Comparison of ENCODE assay signal across 9 cellular contexts in genomic region chr16:20911361-20911760, GRCh38. TPM values are rescaled to one million over a fixed set of nuclear protein-coding genes. Genes with fewer than 3 reads are reported as not detected.
DNase-seq lines count a peak whose midpoint lies in the region; FAIRE-seq and TF ChIP-seq lines count a peak whose summit lies in the region.
"Had no signal": no experiment of that assay in that cellular context is flagged by ENCODE, and none has a peak within 500 bp of the region (broad histone marks: within the 10 kb centered on the region; RNA-seq: fewer than 3 reads in every experiment).

No MANE protein-coding gene starts in this region.

- intact Hi-C loops in endothelial cell of umbilical vein (cut with micrococcal nuclease) (loop anchor here (2.0 kb wide), 1 partner anchor 33 kb away; no protein-coding TSS in a partner anchor), A673 (cut with micrococcal nuclease; ENCODE audit: unreplicated experiment) (no loop called here)

- H3K36me3 ChIP-seq in GM23248 (ENCODE audit: low read depth) (no peaks in the 10 kb centered on the region), endothelial cell of umbilical vein (ENCODE audit: control insufficient read depth in 2 of 2, extremely low read depth in 1 of 2, insufficient read depth in 2 of 2, low read length in 2 of 2) (no peaks in the 10 kb centered on the region), skeletal muscle satellite cell (ENCODE audit: insufficient read depth, low read length) (no peaks in the 10 kb centered on the region), A673 (ENCODE audit: insufficient read depth, low read length, poor library complexity, severe bottlenecking) (no peaks in the 10 kb centered on the region)

- no peaks in the 10 kb centered on the region for H3K27me3 ChIP-seq in GM23248 (replicated peaks; ENCODE audit: insufficient read depth)
- no peaks in the 10 kb centered on the region for H3K27me3 ChIP-seq in endothelial cell of umbilical vein (ENCODE audit: control insufficient read depth in 2 of 2, insufficient read depth in 2 of 2, low read length in 2 of 2)
- H3K27me3 ChIP-seq in skeletal muscle satellite cell (ENCODE audit: control insufficient read depth, insufficient read depth, low read length), result no peaks in the 10 kb centered on the region
- H3K27me3 ChIP-seq in A673 (replicated peaks; ENCODE audit: insufficient read depth, low read depth, low read length, poor library complexity), result no peaks in the 10 kb centered on the region

- H3K9me2 ChIP-seq in GM23248 (ENCODE audit: insufficient read depth), result no peaks in the 10 kb centered on the region

- CTCF ChIA-PET in endothelial cell of umbilical vein (lab: Charles Lee) (interaction anchor here (0.9 to 1.5 kb wide), 4 partner anchors 8 to 137 kb away, joined by 3 to 4 read pairs (median 4); no protein-coding TSS in a partner anchor), A673 (lab: Charles Lee) (no interaction called here)

- H3K9me1 ChIP-seq in endothelial cell of umbilical vein (replicated peaks; ENCODE audit: control insufficient read depth, extremely low read depth, insufficient read depth, low read length), result no peaks in the 10 kb centered on the region

- peak overlapping the region; percentile 90 for H3K27ac ChIP-seq in GM23248
- H3K27ac ChIP-seq in endothelial cell of umbilical vein (ENCODE audit: insufficient read depth, low read depth, low read length), result peak overlapping the region; percentile 99
- no peak overlapping the region for H3K27ac ChIP-seq in A673 (ENCODE audit: low read depth, low read length, poor library complexity, severe bottlenecking)

- H3K9ac ChIP-seq in GM23248 (peak overlapping the region; percentile 62), endothelial cell of umbilical vein (replicated peaks; ENCODE audit: extremely low read depth, insufficient read depth, low read length) (peak overlapping the region; percentile 94), skeletal muscle satellite cell (ENCODE audit: low read depth, low read length) (peak overlapping the region; percentile 70)

- H3K79me2 ChIP-seq in GM23248 (ENCODE audit: insufficient read depth) (peaks cover 12% of the 10 kb centered on the region; the same call in 1 of the 2 replicates), endothelial cell of umbilical vein (ENCODE audit: control insufficient read depth, insufficient read depth, low read length) (no peaks in the 10 kb centered on the region)

- DNase-seq in GM23248, result peak; percentile 88
- peak; percentile 80 for DNase-seq in RKO (ENCODE audit: low spot score)
- peak; percentile 81 for DNase-seq in endothelial cell of umbilical vein (ENCODE audit: low read depth, low spot score)
- no peak for DNase-seq in stimulated activated CD4-positive, alpha-beta T cell treated with anti-CD3 and anti-CD28 coated beads, Interleukin-1b, Interleukin-23, amount 100 ng/mL, for 48 hours
- DNase-seq in D721Med (ENCODE audit: insufficient read length, low spot score), result no peak
- no peak for DNase-seq in A673 (ENCODE audit: low spot score)
- no peak for DNase-seq in NCI-H2081 treated with DMSO at 0.1 percent for 48 hours (lab: John Stamatoyannopoulos, UW)
- DNase-seq: NCI-H510A had no signal

- TSS peak; percentile 54 for BruUV-seq in endothelial cell of umbilical vein (replicated peaks; lab: Mats Ljungman, UMichigan)
- no TSS peak for BruUV-seq in A673 (replicated peaks; lab: Mats Ljungman, UMichigan)

- H4K20me1 ChIP-seq in GM23248 (ENCODE audit: insufficient read depth) (no peaks in the 10 kb centered on the region), endothelial cell of umbilical vein (replicated peaks; ENCODE audit: control insufficient read depth, extremely low read depth, insufficient read depth, low read length) (no peaks in the 10 kb centered on the region)

- H3K4me3 ChIP-seq in GM23248 (peak overlapping the region; percentile 36), endothelial cell of umbilical vein (replicated peaks in 1 of 3; ENCODE audit: insufficient read depth in 1 of 3, low read depth in 1 of 3, low read length in 3 of 3) (peak overlapping the region in 1 of 3 experiments; percentile 12), skeletal muscle satellite cell (ENCODE audit: low read length) (peak overlapping the region; percentile 23), A673 (ENCODE audit: low read depth, low read length, poor library complexity, severe bottlenecking) (no peak overlapping the region)

- peaks cover 55% of the 10 kb centered on the region for H3K4me1 ChIP-seq in GM23248 (ENCODE audit: insufficient read depth)
- peaks cover 63% of the 10 kb centered on the region for H3K4me1 ChIP-seq in endothelial cell of umbilical vein (ENCODE audit: control insufficient read depth, extremely low read depth, insufficient read depth, low read length)
- peaks cover 66% of the 10 kb centered on the region for H3K4me1 ChIP-seq in skeletal muscle satellite cell (ENCODE audit: control insufficient read depth, insufficient read depth, low read length)
- H3K4me1 ChIP-seq in A673 (ENCODE audit: insufficient read depth, low read length, poor library complexity, severe bottlenecking), result peaks cover 7% of the 10 kb centered on the region

- no peak for TF ChIP-seq CTCF in endothelial cell of umbilical vein (IDR thresholded peaks at IDR 0.05; ENCODE audit: extremely low read depth in 1 of 2, insufficient read depth in 1 of 2, low read depth in 1 of 2, low read length in 2 of 2)
- no peak for TF ChIP-seq CTCF in D721Med (IDR thresholded peaks at IDR 0.05; ENCODE audit: insufficient read depth, missing control alignments)
- TF ChIP-seq CTCF in A673 (conservative IDR thresholded peaks at IDR 0.05; ENCODE audit: low read depth, low read length), result no peak

- in situ Hi-C loops in GM23248 (cut with MboI), result no loop called here

- dilution Hi-C loops in endothelial cell of umbilical vein (cut with MboI; ENCODE audit: extremely low pct_ligation_motif_present, low sequenced_read_pairs), result no loop called here

- no peak for FAIRE-seq in endothelial cell of umbilical vein (lab: Jason Lieb, UNC)
- FAIRE-seq in D721Med (lab: Jason Lieb, UNC), result no peak

- 0% methylated on average over 1 of the region's 1 CpG for WGBS in GM23248 (ENCODE audit: low coverage in 1 of 2, low lambda C conversion rate in 2 of 2, missing lambda C conversion rate in 2 of 2), 2 experiments

- H2AFZ ChIP-seq in GM23248 (peak overlapping the region; percentile 1; the same call in 1 of the 2 replicates), endothelial cell of umbilical vein (ENCODE audit: low read depth, low read length) (no peak overlapping the region)

- H3K4me2 ChIP-seq in GM23248 (ENCODE audit: unreplicated experiment) (peak overlapping the region; percentile 52), endothelial cell of umbilical vein (ENCODE audit: insufficient read depth, low read length) (peak overlapping the region; percentile 62), skeletal muscle satellite cell (ENCODE audit: low read length) (peak overlapping the region; percentile 67)

- H3F3A ChIP-seq in GM23248 (ENCODE audit: insufficient read depth), result peaks cover 56% of the 10 kb centered on the region

- no peak for TF ChIP-seq POLR2A in endothelial cell of umbilical vein (IDR thresholded peaks at IDR 0.05; ENCODE audit: low read depth, low read length)

- no peaks in the 10 kb centered on the region for H3K9me3 ChIP-seq in GM23248 (ENCODE audit: low read depth)
- no peaks in the 10 kb centered on the region for H3K9me3 ChIP-seq in endothelial cell of umbilical vein (replicated peaks; ENCODE audit: control insufficient read depth, insufficient read depth, low read length)
- no peaks in the 10 kb centered on the region for H3K9me3 ChIP-seq in skeletal muscle satellite cell (replicated peaks; ENCODE audit: low read length)
- H3K9me3 ChIP-seq in A673 (ENCODE audit: low read depth, low read length, poor library complexity, severe bottlenecking), result no peaks in the 10 kb centered on the region

- POLR2A ChIA-PET in endothelial cell of umbilical vein (lab: Charles Lee), result interaction anchor here (0.6 to 3.3 kb wide), 4 partner anchors 9 to 164 kb away, joined by 3 to 12 read pairs (median 5); partner anchors contain the start of genes DCUN1D3 and LYRM1
- POLR2A ChIA-PET in A673 (lab: Charles Lee; ENCODE audit: low non-redundant PET), result interaction anchor here (0.7 kb wide), 1 partner anchor 36 kb away, joined by 3 read pairs; no protein-coding TSS in a partner anchor

TF ChIP-seq in endothelial cell of umbilical vein, 7 proteins besides CTCF, POLR2A, EP300 and RAD21 (continues in another document):
- TF ChIP-seq GATA2 (IDR thresholded peaks at IDR 0.05; ENCODE audit: insufficient read depth, insufficient read length, low read depth, low read length), result no peak
- no peak for TF ChIP-seq JUN (IDR thresholded peaks at IDR 0.05; ENCODE audit: borderline replicate concordance, insufficient read depth, insufficient read length, low read depth)

RNA-seq across cellular contexts. Expression of gene LYRM1, which starts 10.8 kb away (rescaled TPM):
- 32.1 and 32.2 TPM in 2 replicates for total RNA-seq in GM23248 (2014; rRNA removed; shearing (Covaris generic))
- polyA plus RNA-seq in GM23248 (2016; fragmentation: Nextera tagmentation; extraction: Ambion mirVana) (37.6 and 40.9 TPM in 2 replicates), endothelial cell of umbilical vein (13.8 and 20.4 TPM in 2 replicates)
- total RNA-seq in endothelial cell of umbilical vein (28.4 and 29.1 TPM in 2 replicates), A673 (2021) (14.3 and 21.4 TPM in 2 replicates)
- 34.3 and 34.7 TPM in 2 replicates for polyA plus RNA-seq in endothelial cell of umbilical vein (2011; cell fraction: cytosol; rRNA removed)
- polyA plus RNA-seq in endothelial cell of umbilical vein (2011; cell fraction: nucleus; rRNA removed), result 16.3 and 18.2 TPM in 2 replicates
- 45.2 and 45.3 TPM in 2 replicates for polyA plus RNA-seq in endothelial cell of umbilical vein (2012)
- polyA minus RNA-seq in endothelial cell of umbilical vein, result 10.3 and 13.5 TPM in 2 replicates
- polyA minus RNA-seq in endothelial cell of umbilical vein (2011; cell fraction: cytosol; rRNA and poly(A)+ RNA removed), result 9.3 TPM
- 6.7 and 7.1 TPM in 2 replicates for polyA minus RNA-seq in endothelial cell of umbilical vein (2011; cell fraction: nucleus; rRNA and poly(A)+ RNA removed)
- total RNA-seq in skeletal muscle satellite cell (2012; rRNA removed), result 50.5 and 66.7 TPM in 2 replicates

RNA-seq across cellular contexts. Expression of gene DCUN1D3, which starts 11.2 kb away (rescaled TPM):
- 34.4 and 35.2 TPM in 2 replicates for total RNA-seq in GM23248 (2014; rRNA removed; shearing (Covaris generic))
- polyA plus RNA-seq in GM23248 (2016; fragmentation: Nextera tagmentation; extraction: Ambion mirVana), result 15.2 and 15.3 TPM in 2 replicates
- total RNA-seq in endothelial cell of umbilical vein, result 35.0 and 39.6 TPM in 2 replicates
- 8.8 and 10.4 TPM in 2 replicates for polyA plus RNA-seq in endothelial cell of umbilical vein
- polyA plus RNA-seq in endothelial cell of umbilical vein (2011; cell fraction: cytosol; rRNA removed), result 13.5 and 14.2 TPM in 2 replicates
- polyA plus RNA-seq in endothelial cell of umbilical vein (2011; cell fraction: nucleus; rRNA removed), result 28.5 and 31.3 TPM in 2 replicates
- 15.7 and 16.5 TPM in 2 replicates for polyA plus RNA-seq in endothelial cell of umbilical vein (2012)
- 40.9 and 43.9 TPM in 2 replicates for polyA minus RNA-seq in endothelial cell of umbilical vein
- polyA minus RNA-seq in endothelial cell of umbilical vein (2011; cell fraction: cytosol; rRNA and poly(A)+ RNA removed), result 1.6 TPM
- 40.7 and 47.7 TPM in 2 replicates for polyA minus RNA-seq in endothelial cell of umbilical vein (2011; cell fraction: nucleus; rRNA and poly(A)+ RNA removed)
- 28.2 and 29.4 TPM in 2 replicates for total RNA-seq in skeletal muscle satellite cell (2012; rRNA removed)
- 12.4 and 12.7 TPM in 2 replicates for total RNA-seq in A673 (2021)

Comparison
In these comparisons a context has a peak if more than half of its experiments do, and no peak if none do; other contexts are left out.
1. DNase-seq: peak in GM23248 (single experiment), RKO (single experiment) and endothelial cell of umbilical vein (single experiment); none in stimulated activated CD4-positive, alpha-beta T cell treated with anti-CD3 and anti-CD28 coated beads, Interleukin-1b, Interleukin-23, amount 100 ng/mL, for 48 hours (single experiment), D721Med (single experiment), A673 (single experiment) and NCI-H2081 treated with DMSO at 0.1 percent for 48 hours (single experiment).
2. Peak in every context shown above with its lines, with median percentiles within 50 percentile points of each other: H3K4me2 ChIP-seq and H3K9ac ChIP-seq.